Comparison of ENCODE assay signal across 8 cellular contexts in the genomic region with DNA sequence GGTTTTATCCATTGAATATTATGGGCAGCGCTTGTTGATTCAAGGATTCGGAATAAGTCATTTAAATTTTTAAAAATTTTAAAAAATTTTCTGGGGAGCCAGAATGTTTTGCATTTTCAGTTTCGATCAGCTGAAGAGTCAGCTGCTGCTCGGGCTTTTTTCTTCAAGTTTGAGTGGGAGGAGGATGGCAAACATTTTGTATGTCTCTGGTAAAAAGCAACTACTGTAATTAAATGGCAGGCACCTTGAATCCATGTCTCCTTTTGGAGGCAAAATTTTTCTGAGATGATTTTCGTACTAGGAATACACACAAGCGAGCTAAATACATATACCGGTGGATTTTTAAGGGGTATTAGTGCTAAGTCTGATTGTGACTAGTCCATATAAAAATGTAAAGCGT. TPM values are rescaled to one million over a fixed set of nuclear protein-coding genes. Genes with fewer than 3 reads are reported as not detected.
DNase-seq lines count a peak whose midpoint lies in the region; ATAC-seq and TF ChIP-seq lines count a peak whose summit lies in the region.

No MANE protein-coding gene starts in this region.

- POLR2A ChIA-PET in HEK293 (lab: Yijun Ruan, JAX) = interaction anchor here (2.6 kb wide), 1 partner anchor 91 kb away, joined by 16 read pairs; a partner anchor contains a TSS

- peak overlapping the region; percentile 79 for H3K27ac ChIP-seq in HEK293 (ENCODE audit: extremely low read depth, low read depth, low read length)
- H3K27ac ChIP-seq in left lung = peak overlapping the region; percentile 91 to 98
- H3K27ac ChIP-seq in substantia nigra (ENCODE audit: low read depth, low read length, poor library complexity, severe bottlenecking) = peak overlapping the region; percentile 89

- peak overlapping the region; percentile 90 for H3K4me3 ChIP-seq in HEK293 (ENCODE audit: low read depth, low read length)
- H3K4me3 ChIP-seq in astrocyte of the spinal cord (ENCODE audit: low read depth, low read length) = peak overlapping the region; percentile 96
- peak overlapping the region; percentile 82 to 93 for H3K4me3 ChIP-seq in left lung

- peaks cover 15 to 23% of the 10 kb centered on the region in 2 experiments for H3K36me3 ChIP-seq in HEK293 (ENCODE audit: control insufficient read depth in 2 of 2, insufficient read depth in 1 of 2, low read length in 2 of 2)
- peaks cover 0 to 23% of the 10 kb centered on the region in 2 donors for H3K36me3 ChIP-seq in left lung

- peak; percentile 11 for ATAC-seq in left lung

- no peaks in the 10 kb centered on the region for H3K27me3 ChIP-seq in left lung

- intact Hi-C loops in left lung (cut with DNase I) = no loop called here

- in situ Hi-C loops in astrocyte of the spinal cord (cut with HindIII; ENCODE audit: low sequenced_read_pairs) = no loop called here

- TF ChIP-seq CTCF in HEK293 (tag by site-specific recombination; IDR thresholded peaks at IDR 0.05) = no peak
- no peak for TF ChIP-seq CTCF in astrocyte of the spinal cord (IDR thresholded peaks at IDR 0.05; ENCODE audit: low read depth, low read length)
- TF ChIP-seq CTCF in left lung (IDR thresholded peaks at IDR 0.05) = no peak

- DNase-seq in NCI-H2107 treated with DMSO at 0.1 percent for 48 hours (lab: John Stamatoyannopoulos, UW; ENCODE audit: unreplicated experiment) (peak; percentile 22), NCI-H2107 (lab: John Stamatoyannopoulos, UW) (no peak), NCI-H524 treated with DMSO at 0.1 percent for 48 hours (lab: John Stamatoyannopoulos, UW) (peak; percentile 1), astrocyte of the spinal cord (ENCODE audit: low read depth, low spot score) (no peak), left lung (no peak), substantia nigra (lab: John Stamatoyannopoulos, UW) (peak in 1 of 49 donors; percentile 69)
- DNase-seq in activated CD8-positive, alpha-beta memory T cell treated with anti-CD3 and anti-CD28 coated beads for 24 hours = no peak

- H3K4me1 ChIP-seq in HEK293 (ENCODE audit: control insufficient read depth, insufficient read depth, low read length) (no peaks in the 10 kb centered on the region), left lung (peaks cover 14 to 46% of the 10 kb centered on the region in 2 donors)

- H3K9me3 ChIP-seq in HEK293 (ENCODE audit: control insufficient read depth, insufficient read depth, low read depth, low read length) (no peaks in the 10 kb centered on the region), left lung (no peaks in the 10 kb centered on the region)

- CTCF ChIA-PET in HEK293 (lab: Yijun Ruan, JAX) = no interaction called here

TF ChIP-seq in HEK293, 187 proteins besides CTCF, POLR2A, EP300 and RAD21:
- TF ChIP-seq ZNF184 (tag by site-specific recombination; IDR thresholded peaks at IDR 0.05) (no peak), ZNF548 (tag by site-specific recombination; IDR thresholded peaks at IDR 0.05) (no peak), ZFP41 (tag by site-specific recombination; IDR thresholded peaks at IDR 0.05; ENCODE audit: borderline replicate concordance) (no peak), ZNF623 (tag by site-specific recombination; IDR thresholded peaks at IDR 0.05) (no peak), SALL2 (tag by site-specific recombination; IDR thresholded peaks at IDR 0.05; ENCODE audit: borderline replicate concordance) (no peak), ZNF157 (tag by site-specific recombination; IDR thresholded peaks at IDR 0.05) (no peak), ZNF248 (tag by site-specific recombination; IDR thresholded peaks at IDR 0.05) (no peak), YY1 (tag by site-specific recombination; IDR thresholded peaks at IDR 0.05) (no peak), ZSCAN16 (tag by site-specific recombination; IDR thresholded peaks at IDR 0.05) (no peak), SP7 (tag by site-specific recombination; IDR thresholded peaks at IDR 0.05) (no peak)
- TF ChIP-seq, protein P1, sequence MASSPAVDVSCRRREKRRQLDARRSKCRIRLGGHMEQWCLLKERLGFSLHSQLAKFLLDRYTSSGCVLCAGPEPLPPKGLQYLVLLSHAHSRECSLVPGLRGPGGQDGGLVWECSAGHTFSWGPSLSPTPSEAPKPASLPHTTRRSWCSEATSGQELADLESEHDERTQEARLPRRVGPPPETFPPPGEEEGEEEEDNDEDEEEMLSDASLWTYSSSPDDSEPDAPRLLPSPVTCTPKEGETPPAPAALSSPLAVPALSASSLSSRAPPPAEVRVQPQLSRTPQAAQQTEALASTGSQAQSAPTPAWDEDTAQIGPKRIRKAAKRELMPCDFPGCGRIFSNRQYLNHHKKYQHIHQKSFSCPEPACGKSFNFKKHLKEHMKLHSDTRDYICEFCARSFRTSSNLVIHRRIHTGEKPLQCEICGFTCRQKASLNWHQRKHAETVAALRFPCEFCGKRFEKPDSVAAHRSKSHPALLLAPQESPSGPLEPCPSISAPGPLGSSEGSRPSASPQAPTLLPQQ (tag by site-specific recombination; IDR thresholded peaks at IDR 0.05) = no peak
TF ChIP-seq in HEK293: peak in this region for 0.

RNA-seq across cellular contexts. Expression of a gene that starts 0.6 kb away (rescaled TPM):
- 10 to 100 TPM; 17.6 to 22.3 TPM for total RNA-seq in left lung

Comparison
In these comparisons a context has a peak if more than half of its experiments do, and no peak if none do; other contexts are left out.
1. DNase-seq: peak in NCI-H2107 treated with DMSO at 0.1 percent for 48 hours (single experiment) and NCI-H524 treated with DMSO at 0.1 percent for 48 hours (single experiment); none in NCI-H2107 (single experiment), astrocyte of the spinal cord (single experiment), left lung (0 of 2) and activated CD8-positive, alpha-beta memory T cell treated with anti-CD3 and anti-CD28 coated beads for 24 hours (single experiment).
2. Peak in every context shown above with its lines, with median percentiles within 50 percentile points of each other: H3K27ac ChIP-seq and H3K4me3 ChIP-seq.